ENCODE assay signal across 15 cellular contexts in genomic region chr1:227753999-227754764, GRCh38. TPM values are rescaled to one million over a fixed set of nuclear protein-coding genes. Genes with fewer than 3 reads are reported as not detected.
DNase-seq lines count a peak whose midpoint lies in the region; ATAC-seq and TF ChIP-seq lines count a peak whose summit lies in the region.
"Had no signal": no experiment of that assay in that cellular context is flagged by ENCODE, and none has a peak within 500 bp of the region (broad histone marks: within the 10 kb centered on the region; RNA-seq: fewer than 3 reads in every experiment).

No MANE protein-coding gene starts in this region.

- H3K36me3 Mint-ChIP-seq in activated naive CD8-positive, alpha-beta T cell treated with anti-CD3 and anti-CD28 coated beads, Interleukin-2, amount 50 U/mL, for 24 hours (ENCODE audit: low read depth), result peaks cover 12% of the 10 kb centered on the region

- H3K9me3 ChIP-seq in HCT116 (ENCODE audit: control insufficient read depth in 1 of 2, insufficient read depth in 1 of 2, low read depth in 1 of 2, low read length in 2 of 2) (no peaks in the 10 kb centered on the region), spleen (no peaks in the 10 kb centered on the region)

- H4K20me1 ChIP-seq in HCT116 (ENCODE audit: insufficient read depth), result no peaks in the 10 kb centered on the region

- no peaks in the 10 kb centered on the region for H3K27me3 Mint-ChIP-seq in activated naive CD8-positive, alpha-beta T cell treated with anti-CD3 and anti-CD28 coated beads, Interleukin-2, amount 50 U/mL, for 24 hours
- H3K27me3 Mint-ChIP-seq: dendritic cell treated with granulocyte-macrophage colony-stimulating factor and Interleukin-4, amounts not matched to agents 40 ng/mL and 50 ng/mL, for 4 days had no signal

- H3K4me3 Mint-ChIP-seq in activated naive CD8-positive, alpha-beta T cell treated with anti-CD3 and anti-CD28 coated beads, Interleukin-2, amount 50 U/mL, for 24 hours, result no peak overlapping the region
- H3K4me3 Mint-ChIP-seq: dendritic cell treated with granulocyte-macrophage colony-stimulating factor and Interleukin-4, amounts not matched to agents 40 ng/mL and 50 ng/mL, for 4 days; neural progenitor cell had no signal

- ATAC-seq in HCT116, result peak; percentile 40; the same call in 1 of the 2 replicates
- ATAC-seq in left ventricle myocardium superior, result peak; percentile 66
- ATAC-seq in GM21381 (IDR thresholded peaks at IDR 0.05; ENCODE audit: unreplicated experiment), result no peak
- no peak for ATAC-seq in activated naive CD8-positive, alpha-beta T cell treated with anti-CD3 and anti-CD28 coated beads, Interleukin-2, amount 50 U/mL, for 24 hours

- TF ChIP-seq RAD21 in HCT116 (IDR thresholded peaks at IDR 0.05; ENCODE audit: low read depth), result no peak

- H3K4me3 ChIP-seq in HCT116 (replicated peaks in 1 of 2; ENCODE audit: low read depth in 1 of 2, low read length in 2 of 2), result no peak overlapping the region
- H3K4me3 ChIP-seq in spleen, result no peak overlapping the region
- H3K4me3 ChIP-seq: neural progenitor cell had no signal

- CTCF ChIA-PET in HCT116 (lab: Charles Lee), result no interaction called here

- DNase-seq in HCT116 (ENCODE audit: low read depth, low spot score) (no peak), anterior cingulate cortex (lab: John Stamatoyannopoulos, UW) (peak in 44 of 58 donors; percentile 10 to 72 (median 35)), left ventricle myocardium superior (peak; percentile 83), spleen (peak; percentile 51), NOMO-1 (lab: John Stamatoyannopoulos, UW; ENCODE audit: unreplicated experiment in 2 of 2) (no peak), mesenteric fat pad (ENCODE audit: low spot score) (no peak)
- no peak for DNase-seq in activated naive CD8-positive, alpha-beta T cell treated with anti-CD3 and anti-CD28 coated beads, Interleukin-2, amount 50 U/mL, for 24 hours
- DNase-seq: activated CD4-positive, CD25-positive, alpha-beta regulatory T cell treated with anti-CD3 and anti-CD28 coated beads, Interleukin-2, amount 50 U/mL, for 72 hours; activated effector memory CD4-positive, alpha-beta T cell treated with Interleukin-2 at 50 U/mL for 16 hours; NCI-H2029 treated with DMSO at 0.1 percent for 48 hours; SIG-M5; stimulated activated CD4-positive, alpha-beta T cell treated with anti-CD3 and anti-CD28 coated beads, Interleukin-4, amount 100 ng/mL, for 4 hours had no signal

- no peak overlapping the region for H3K9ac ChIP-seq in HCT116 (ENCODE audit: low read length)
- H3K9ac ChIP-seq: neural progenitor cell had no signal

- WGBS in spleen, 5 donors, result 58 to 74% (median 63%) methylated on average over 7 of the region's 7 CpGs

- H3K9me2 ChIP-seq in HCT116 (ENCODE audit: insufficient read depth), result no peaks in the 10 kb centered on the region

- H3K4me2 ChIP-seq in HCT116 (ENCODE audit: low read length), result no peak overlapping the region
- H3K4me2 ChIP-seq: neural progenitor cell had no signal

- peaks cover 60% of the 10 kb centered on the region for H3K79me2 ChIP-seq in HCT116 (ENCODE audit: insufficient read depth, low read length)

- peaks cover 22% of the 10 kb centered on the region for H3K4me1 Mint-ChIP-seq in activated naive CD8-positive, alpha-beta T cell treated with anti-CD3 and anti-CD28 coated beads, Interleukin-2, amount 50 U/mL, for 24 hours
- H3K4me1 Mint-ChIP-seq: neural progenitor cell had no signal

- POLR2A ChIA-PET in HCT116 (lab: Charles Lee), result no interaction called here

- H3K27ac ChIP-seq in HCT116 (ENCODE audit: low read depth, low read length), result no peak overlapping the region
- peak overlapping the region in 3 of 8 donors; percentile 31 to 48 (median 38) for H3K27ac ChIP-seq in spleen
- H3K27ac ChIP-seq: neural progenitor cell had no signal

- no peak overlapping the region for H2AFZ ChIP-seq in HCT116 (ENCODE audit: low read depth, low read length, poor library complexity, severe bottlenecking)
- H2AFZ ChIP-seq: neural progenitor cell had no signal

- H3K36me3 ChIP-seq in HCT116 (ENCODE audit: control insufficient read depth in 1 of 2, insufficient read depth in 2 of 2, low read length in 2 of 2), result peaks cover 9 to 12% of the 10 kb centered on the region in 2 experiments; a peak in 3 of 4 replicates
- peaks cover 0 to 96% (median 18%) of the 10 kb centered on the region in 6 donors for H3K36me3 ChIP-seq in spleen
- H3K36me3 ChIP-seq: neural progenitor cell had no signal

- H3K4me1 ChIP-seq in HCT116 (ENCODE audit: control insufficient read depth in 1 of 2, insufficient read depth in 2 of 2, low read length in 2 of 2) (peaks cover 0 to 6% of the 10 kb centered on the region in 2 experiments; a peak in 2 of 4 replicates), spleen (peaks cover 0 to 39% (median 11%) of the 10 kb centered on the region in 6 donors)
- H3K4me1 ChIP-seq: neural progenitor cell had no signal

- H3K9me3 Mint-ChIP-seq in activated naive CD8-positive, alpha-beta T cell treated with anti-CD3 and anti-CD28 coated beads, Interleukin-2, amount 50 U/mL, for 24 hours, result no peaks in the 10 kb centered on the region
- H3K9me3 Mint-ChIP-seq: dendritic cell treated with granulocyte-macrophage colony-stimulating factor and Interleukin-4, amounts not matched to agents 40 ng/mL and 50 ng/mL, for 4 days; neural progenitor cell had no signal

- no peak overlapping the region for H3K27ac Mint-ChIP-seq in activated naive CD8-positive, alpha-beta T cell treated with anti-CD3 and anti-CD28 coated beads, Interleukin-2, amount 50 U/mL, for 24 hours
- H3K27ac Mint-ChIP-seq: dendritic cell treated with granulocyte-macrophage colony-stimulating factor and Interleukin-4, amounts not matched to agents 40 ng/mL and 50 ng/mL, for 4 days; neural progenitor cell had no signal

- no TSS peak for BruUV-seq in HCT116 (replicated peaks; lab: Mats Ljungman, UMichigan)

- RAD21 ChIA-PET in HCT116 (lab: Charles Lee; ENCODE audit: low non-redundant PET in 1 of 2, low total read pairs in 2 of 2, uncharacterized antibody in 2 of 2, unreplicated experiment in 2 of 2), result no interaction called here

- intact Hi-C loops in HCT116 (cut with micrococcal nuclease) (no loop called here), left ventricle myocardium superior (cut with micrococcal nuclease) (loop anchor here (10.0 kb wide), 1 partner anchor 269 kb away; no protein-coding TSS in a partner anchor), spleen (cut with DNase I; ENCODE audit: low total_unique reads) (no loop called here)

- H3K27me3 ChIP-seq in HCT116 (ENCODE audit: insufficient read depth, low read length) (no peaks in the 10 kb centered on the region), spleen (replicated peaks in 1 of 7) (no peaks in the 10 kb centered on the region)
- H3K27me3 ChIP-seq: neural progenitor cell had no signal

- TF ChIP-seq CTCF in HCT116 (IDR thresholded peaks at IDR 0.05 in 2 of 3, conservative IDR thresholded peaks at IDR 0.05 in 1 of 3; ENCODE audit: borderline replicate concordance in 1 of 3, insufficient read depth in 1 of 3, low read depth in 2 of 3, low read length in 2 of 3) (no peak), spleen (IDR thresholded peaks at IDR 0.05 in 8 of 11, conservative IDR thresholded peaks at IDR 0.05 in 3 of 11) (no peak)

- TF ChIP-seq POLR2A in HCT116 (IDR thresholded peaks at IDR 0.05; ENCODE audit: borderline replicate concordance, extremely low read depth, insufficient read depth, insufficient read length), result no peak
- TF ChIP-seq POLR2A in spleen (IDR thresholded peaks at IDR 0.05), result no peak

TF ChIP-seq in HCT116, 20 proteins besides CTCF, POLR2A, EP300 and RAD21 (continues in another document):
- TF ChIP-seq ELF1 (IDR thresholded peaks at IDR 0.05; ENCODE audit: borderline replicate concordance, low read depth) (no peak), EGR1 (IDR thresholded peaks at IDR 0.05; ENCODE audit: low read depth) (no peak), FOSL1 (IDR thresholded peaks at IDR 0.05; ENCODE audit: low read depth) (no peak), YY1 (IDR thresholded peaks at IDR 0.05; ENCODE audit: extremely low read depth, insufficient replicate concordance, low read depth, low read length) (no peak), EZH2 (IDR thresholded peaks at IDR 0.05) (no peak), SP1 (IDR thresholded peaks at IDR 0.05; ENCODE audit: low read depth) (no peak), TCF7L2 (IDR thresholded peaks at IDR 0.05; ENCODE audit: borderline replicate concordance, extremely low read depth, insufficient read depth, insufficient read length) (no peak), ZNF274 (IDR thresholded peaks at IDR 0.05; ENCODE audit: low read depth, low read length) (no peak), ATF3 (IDR thresholded peaks at IDR 0.05) (no peak), EZH2phosphoT487 (IDR thresholded peaks at IDR 0.05; ENCODE audit: borderline replicate concordance) (no peak)

RNA-seq across cellular contexts. Expression of gene SNAP47, which starts 18.9 kb away (rescaled TPM):
- total RNA-seq in HCT116 (2021; ENCODE audit: unreplicated experiment), result 37.9 TPM
- 30.3 and 31.9 TPM in 2 replicates for polyA plus RNA-seq in HCT116 (2012)
- total RNA-seq in left ventricle myocardium superior, result 36.4 TPM
- 10 to 100 TPM; 20.6 to 42.7 (median 27.8) TPM for total RNA-seq in spleen
- 10 to 100 TPM in 2 of 3 donors, 1 to 10 TPM in 1; 10.0 to 14.4 (median 11.2) TPM for polyA plus RNA-seq in spleen
- total RNA-seq in mesenteric fat pad, result 18.8 TPM

RNA-seq across cellular contexts. Expression of gene JMJD4, which starts 19.1 kb away (rescaled TPM):
- total RNA-seq in HCT116 (2021; ENCODE audit: unreplicated experiment) (14.3 TPM), left ventricle myocardium superior (8.0 TPM), spleen (10 to 100 TPM; 14.3 to 35.4 (median 21.1) TPM), mesenteric fat pad (18.4 TPM)
- polyA plus RNA-seq in HCT116 (2012), result 10.8 and 11.1 TPM in 2 replicates
- polyA plus RNA-seq in spleen, result 10 to 100 TPM; 11.2 to 17.2 (median 14.5) TPM

Comparison
In these comparisons a context has a peak if more than half of its experiments do, and no peak if none do; other contexts are left out.
1. ATAC-seq: peak in HCT116 (single experiment) and left ventricle myocardium superior (single experiment); none in GM21381 (single experiment) and activated naive CD8-positive, alpha-beta T cell treated with anti-CD3 and anti-CD28 coated beads, Interleukin-2, amount 50 U/mL, for 24 hours (single experiment).
2. DNase-seq: peak in anterior cingulate cortex (44 of 58), left ventricle myocardium superior (single experiment) and spleen (single experiment); none in HCT116 (single experiment), NOMO-1 (0 of 2), activated naive CD8-positive, alpha-beta T cell treated with anti-CD3 and anti-CD28 coated beads, Interleukin-2, amount 50 U/mL, for 24 hours (single experiment) and mesenteric fat pad (single experiment).